ENCODE assay signal across 8 cellular contexts in the genomic region with DNA sequence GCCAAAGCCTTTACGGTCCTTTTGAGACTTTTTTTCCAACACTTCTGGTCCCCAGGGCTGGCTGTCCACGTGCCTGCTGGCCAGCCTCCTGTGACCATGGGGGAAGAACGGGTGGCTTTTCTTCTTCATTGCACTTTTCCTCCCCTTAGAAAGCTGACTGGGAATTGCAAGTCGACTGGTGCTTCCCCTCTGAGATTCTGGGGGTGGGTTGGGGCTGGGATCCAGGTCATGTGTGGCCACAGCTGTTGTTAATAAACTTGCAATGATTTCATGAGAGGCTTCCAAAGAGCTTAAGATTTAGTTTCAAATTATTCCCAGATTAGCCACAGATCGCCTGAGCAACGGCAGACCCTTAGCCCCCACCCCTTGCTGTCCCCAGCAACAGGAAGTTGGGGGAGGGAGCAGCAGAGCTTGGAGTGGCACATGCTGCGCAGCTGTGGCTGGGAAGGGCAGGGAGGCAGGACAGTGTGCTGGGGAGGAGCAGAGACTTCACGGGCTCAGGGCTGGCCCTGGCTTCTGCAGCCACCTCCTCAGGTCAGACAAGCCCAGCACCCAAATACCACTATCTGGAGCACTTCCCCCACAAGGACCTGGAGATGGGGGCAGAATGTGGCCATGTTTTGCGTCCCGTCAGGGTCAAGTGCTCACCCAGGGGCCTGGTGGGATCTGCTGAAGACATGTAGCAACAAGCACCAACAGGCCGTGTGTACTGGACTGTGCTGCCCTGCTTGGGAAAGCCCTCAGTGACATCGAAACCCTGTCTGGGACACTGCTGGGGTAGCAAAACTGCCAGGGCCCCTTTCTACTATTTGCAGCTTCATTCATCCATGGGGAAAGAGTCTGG. TPM values are rescaled to one million over a fixed set of nuclear protein-coding genes. Genes with fewer than 3 reads are reported as not detected.
DNase-seq lines count a peak whose midpoint lies in the region; ATAC-seq and TF ChIP-seq lines count a peak whose summit lies in the region.

No MANE protein-coding gene starts in this region.

- H3K36me3 ChIP-seq in SK-N-MC (ENCODE audit: insufficient read depth, low read length) (peaks cover 10% of the 10 kb centered on the region; the same call in 1 of the 2 replicates), heart left ventricle (peaks cover 0 to 29% (median 19%) of the 10 kb centered on the region in 9 donors), rectal smooth muscle tissue (ENCODE audit: control insufficient read depth, insufficient read depth, low read length) (peaks cover 13% of the 10 kb centered on the region)

- WGBS in heart left ventricle, 4 donors: 19 to 31% (median 29%) methylated on average over 11 to 12 of the region's 12 CpGs

- no peaks in the 10 kb centered on the region for H3K27me3 ChIP-seq in heart left ventricle
- H3K27me3 ChIP-seq in rectal smooth muscle tissue (ENCODE audit: control insufficient read depth, insufficient read depth, low read length): no peaks in the 10 kb centered on the region

- TF ChIP-seq POLR2A in heart left ventricle (IDR thresholded peaks at IDR 0.05): no peak

- intact Hi-C loops in heart left ventricle (cut with DNase I): loop anchor here in 1 of 10 donors (5.0 kb wide), 1 partner anchor 37 kb away; no protein-coding TSS in a partner anchor

- peak; percentile 75 to 89 (median 84) for ATAC-seq in heart left ventricle
- no peak for ATAC-seq in HG03045 (IDR thresholded peaks at IDR 0.05; ENCODE audit: unreplicated experiment)
- ATAC-seq in HG02798 (IDR thresholded peaks at IDR 0.05; ENCODE audit: poor library complexity, unreplicated experiment): no peak
- ATAC-seq in GM21528 (IDR thresholded peaks at IDR 0.05; ENCODE audit: low FRiP score, unreplicated experiment): no peak

- H3K4me3 ChIP-seq in SK-N-MC (peak overlapping the region; percentile 77), heart left ventricle (peak overlapping the region in 5 of 12 donors; percentile 2 to 30 (median 9)), rectal smooth muscle tissue (ENCODE audit: low read length) (no peak overlapping the region)

- TF ChIP-seq CTCF in heart left ventricle (IDR thresholded peaks at IDR 0.05): no peak

- peak overlapping the region; percentile 79 for H3K9ac ChIP-seq in SK-N-MC (ENCODE audit: insufficient read length)
- no peak overlapping the region for H3K9ac ChIP-seq in rectal smooth muscle tissue (ENCODE audit: low read length)

- H3K9me3 ChIP-seq in SK-N-MC (ENCODE audit: low read depth, low read length) (no peaks in the 10 kb centered on the region), heart left ventricle (no peaks in the 10 kb centered on the region)

- peaks cover 5 to 81% (median 57%) of the 10 kb centered on the region in 12 donors for H3K4me1 ChIP-seq in heart left ventricle
- H3K4me1 ChIP-seq in rectal smooth muscle tissue (ENCODE audit: control insufficient read depth, insufficient read depth, low read length): peaks cover 39% of the 10 kb centered on the region

- DNase-seq in EH (ENCODE audit: low read depth) (peak; percentile 96), SK-N-MC (ENCODE audit: low read depth, low spot score) (peak; percentile 51), heart left ventricle (peak; percentile 75 to 86 (median 77)), SW480 (ENCODE audit: low spot score) (no peak)

- H3K27ac ChIP-seq in SK-N-MC (peak overlapping the region; percentile 99), heart left ventricle (peak overlapping the region in 11 of 12 donors; percentile 36 to 79 (median 58)), rectal smooth muscle tissue (ENCODE audit: low read depth, low read length) (peak overlapping the region; percentile 42)

RNA-seq across cellular contexts. Expression of a gene that starts 41.7 kb away (rescaled TPM):
- total RNA-seq in heart left ventricle: 10 to 100 TPM in 7 of 9 donors, 1 to 10 TPM in 2; 8.0 to 74.6 (median 19.8) TPM
- 10 to 100 TPM in 1 of 2 donors, 1 to 10 TPM in 1; 5.7 to 26.0 TPM for polyA plus RNA-seq in heart left ventricle

Comparison
In these comparisons a context has a peak if more than half of its experiments do, and no peak if none do; other contexts are left out.
1. H3K27ac ChIP-seq: peak in every context shown above with its lines; median percentile 99 in SK-N-MC; 58 in heart left ventricle; 42 in rectal smooth muscle tissue.
2. ATAC-seq: peak in heart left ventricle (4 of 4); none in HG03045 (single experiment), HG02798 (single experiment) and GM21528 (single experiment).